8 cellular contexts compared by ENCODE assay signal in the genomic region with DNA sequence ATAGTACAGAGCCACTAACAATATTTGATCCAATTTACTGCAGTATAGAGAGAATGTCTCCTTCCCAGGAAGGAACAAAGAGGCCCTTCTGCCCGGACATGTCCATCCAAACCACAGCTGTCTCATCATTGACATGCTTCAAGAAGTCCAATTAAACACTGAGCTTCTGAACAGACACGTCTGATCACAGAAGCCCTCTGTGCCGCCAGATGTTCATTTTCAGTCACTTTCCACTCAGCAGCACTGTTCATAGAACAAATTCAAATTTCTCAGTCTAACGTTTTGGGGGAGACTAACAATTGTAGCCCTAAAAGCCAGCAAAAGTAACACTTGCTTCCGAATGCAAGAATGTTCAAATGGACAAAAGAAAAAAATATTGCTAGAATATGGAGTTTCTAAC. TPM values are rescaled to one million over a fixed set of nuclear protein-coding genes. Genes with fewer than 3 reads are reported as not detected.
DNase-seq lines count a peak whose midpoint lies in the region; ATAC-seq and TF ChIP-seq lines count a peak whose summit lies in the region.

No MANE protein-coding gene starts in this region.

- no peak overlapping the region for H3K4ac ChIP-seq in neuronal stem cell (ENCODE audit: low read length)

- H4K8ac ChIP-seq in neuronal stem cell (ENCODE audit: low read depth, low read length), result no peak overlapping the region

- H3K23ac ChIP-seq in neuronal stem cell (ENCODE audit: low read depth, low read length, poor library complexity), result no peak overlapping the region

- H3K27me3 ChIP-seq in BE2C, result no peaks in the 10 kb centered on the region
- no peaks in the 10 kb centered on the region for H3K27me3 ChIP-seq in tibial nerve
- H3K27me3 ChIP-seq in neuronal stem cell (ENCODE audit: control insufficient read depth in 3 of 3, insufficient read depth in 3 of 3, low read depth in 1 of 3, low read length in 3 of 3), result no peaks in the 10 kb centered on the region

- H2BK5ac ChIP-seq in neuronal stem cell (ENCODE audit: low read length), result no peak overlapping the region

- WGBS in tibial nerve, 2 donors, result 24 to 33% methylated on average over 5 of the region's 5 CpGs
- no CpG with 5 or more reads among the region's 5 CpGs for WGBS in neuronal stem cell (ENCODE audit: extremely low coverage in 2 of 2, insufficient read length in 2 of 2, insufficient replicate concordance in 1 of 2), 2 donors

- no peaks in the 10 kb centered on the region for H3K27me3 Mint-ChIP-seq in activated naive CD8-positive, alpha-beta T cell treated with anti-CD3 and anti-CD28 coated beads, Interleukin-2, amount 10 ng/mL, durations not matched to agents 7 days and 5 days

- H3K4me3 ChIP-seq in BE2C (ENCODE audit: low read depth, low read length) (no peak overlapping the region), tibial nerve (no peak overlapping the region), neuronal stem cell (ENCODE audit: low read length in 2 of 2) (no peak overlapping the region)

- H3K4me2 ChIP-seq in neuronal stem cell (ENCODE audit: insufficient read depth, low read length, poor library complexity, severe bottlenecking), result no peak overlapping the region

- H3K9me3 ChIP-seq in BE2C, result no peaks in the 10 kb centered on the region
- H3K9me3 ChIP-seq in tibial nerve, result no peaks in the 10 kb centered on the region
- no peaks in the 10 kb centered on the region for H3K9me3 ChIP-seq in neuronal stem cell (replicated peaks in 1 of 2; ENCODE audit: control insufficient read depth in 2 of 2, insufficient read depth in 1 of 2, low read depth in 1 of 2, low read length in 2 of 2)

- H2AFZ ChIP-seq in neuronal stem cell (ENCODE audit: low read length), result no peak overlapping the region

- H2AK5ac ChIP-seq in neuronal stem cell (ENCODE audit: low read depth, low read length), result no peak overlapping the region

- H3K9ac ChIP-seq in neuronal stem cell (ENCODE audit: low read depth, low read length, poor library complexity), result no peak overlapping the region

- no peak overlapping the region for H2BK15ac ChIP-seq in neuronal stem cell (ENCODE audit: low read length)

- H3K4me3 Mint-ChIP-seq in activated naive CD8-positive, alpha-beta T cell treated with anti-CD3 and anti-CD28 coated beads, Interleukin-2, amount 10 ng/mL, durations not matched to agents 7 days and 5 days, result no peak overlapping the region

- no peak overlapping the region for H2BK120ac ChIP-seq in neuronal stem cell (ENCODE audit: low read depth, low read length)

- no peak for TF ChIP-seq EP300 in tibial nerve (IDR thresholded peaks at IDR 0.05)

- H4K91ac ChIP-seq in neuronal stem cell (ENCODE audit: low read depth, low read length, poor library complexity), result no peak overlapping the region

- peaks cover 5% of the 10 kb centered on the region for H3K36me3 Mint-ChIP-seq in activated naive CD8-positive, alpha-beta T cell treated with anti-CD3 and anti-CD28 coated beads, Interleukin-2, amount 10 ng/mL, durations not matched to agents 7 days and 5 days

- H3K9me3 Mint-ChIP-seq in activated naive CD8-positive, alpha-beta T cell treated with anti-CD3 and anti-CD28 coated beads, Interleukin-2, amount 10 ng/mL, durations not matched to agents 7 days and 5 days, result no peaks in the 10 kb centered on the region

- DNase-seq in BE2C (peak; percentile 38), KBM-7 (peak; percentile 78), left kidney (ENCODE audit: low read depth, low spot score) (peak; percentile 29), tibial nerve (ENCODE audit: low spot score in 2 of 2) (no peak), neuronal stem cell (ENCODE audit: low spot score) (no peak)
- DNase-seq in activated naive CD8-positive, alpha-beta T cell treated with anti-CD3 and anti-CD28 coated beads, Interleukin-2, amount 10 ng/mL, durations not matched to agents 7 days and 5 days, result no peak

- in situ Hi-C loops in KBM-7 (cut with MboI; ENCODE audit: low pct_unique_long_range_greater_than_20kb, low sequenced_read_pairs), result no loop called here

- peaks cover 29% of the 10 kb centered on the region for H3K4me1 ChIP-seq in BE2C
- H3K4me1 ChIP-seq in tibial nerve, result peaks cover 0 to 56% (median 33%) of the 10 kb centered on the region in 4 donors
- H3K4me1 ChIP-seq in neuronal stem cell (ENCODE audit: control insufficient read depth in 2 of 2, insufficient read depth in 1 of 2, low read depth in 1 of 2, low read length in 2 of 2), result peaks cover 6 to 10% of the 10 kb centered on the region in 2 donors

- ATAC-seq in activated naive CD8-positive, alpha-beta T cell treated with anti-CD3 and anti-CD28 coated beads, Interleukin-2, amount 10 ng/mL, durations not matched to agents 7 days and 5 days (ENCODE audit: low read depth), result no peak
- ATAC-seq in HG02588 (IDR thresholded peaks at IDR 0.05; ENCODE audit: unreplicated experiment), result no peak
- no peak for ATAC-seq in HG03439 (IDR thresholded peaks at IDR 0.05; ENCODE audit: unreplicated experiment)

- H3K27ac ChIP-seq in tibial nerve (peak overlapping the region; percentile 74 to 94 (median 83)), neuronal stem cell (replicated peaks; ENCODE audit: low read length) (no peak overlapping the region)

- H3K36me3 ChIP-seq in BE2C, result peaks cover 28% of the 10 kb centered on the region
- H3K36me3 ChIP-seq in tibial nerve, result peaks cover 0 to 23% (median 0%) of the 10 kb centered on the region in 3 donors
- peaks cover 0 to 48% of the 10 kb centered on the region in 2 donors for H3K36me3 ChIP-seq in neuronal stem cell (replicated peaks in 1 of 2; ENCODE audit: control insufficient read depth in 2 of 2, insufficient read depth in 2 of 2, low read length in 2 of 2)

- no peak overlapping the region for H3K14ac ChIP-seq in neuronal stem cell (ENCODE audit: low read length)

- peaks cover 39% of the 10 kb centered on the region for H3K4me1 Mint-ChIP-seq in activated naive CD8-positive, alpha-beta T cell treated with anti-CD3 and anti-CD28 coated beads, Interleukin-2, amount 10 ng/mL, durations not matched to agents 7 days and 5 days

- peak overlapping the region; percentile 73 for H3K27ac Mint-ChIP-seq in activated naive CD8-positive, alpha-beta T cell treated with anti-CD3 and anti-CD28 coated beads, Interleukin-2, amount 10 ng/mL, durations not matched to agents 7 days and 5 days

- no peak overlapping the region for H2BK12ac ChIP-seq in neuronal stem cell (ENCODE audit: low read length)

- no peaks in the 10 kb centered on the region for H3K79me1 ChIP-seq in neuronal stem cell (ENCODE audit: low read depth, low read length)

- no peak for TF ChIP-seq POLR2A in tibial nerve (IDR thresholded peaks at IDR 0.05)

- no peak for TF ChIP-seq CTCF in BE2C (IDR thresholded peaks at IDR 0.05; ENCODE audit: low read depth, low read length)
- TF ChIP-seq CTCF in tibial nerve (IDR thresholded peaks at IDR 0.05), result no peak

- POLR2A ChIA-PET in activated naive CD8-positive, alpha-beta T cell treated with anti-CD3 and anti-CD28 coated beads, Interleukin-2, amount 10 ng/mL, durations not matched to agents 7 days and 5 days (lab: Charles Lee), result interaction anchor here (0.6 to 4.2 kb wide), 4 partner anchors 9 to 39 kb away, joined by 3 to 21 read pairs (median 4); a partner anchor contains a TSS

- H3K18ac ChIP-seq in neuronal stem cell (ENCODE audit: low read length), result no peak overlapping the region

RNA-seq across cellular contexts. Expression of a gene that starts 15.3 kb away (rescaled TPM):
- 40.1 TPM for polyA plus RNA-seq in BE2C (2012; ENCODE audit: insufficient read depth, insufficient read length, low read depth)
- total RNA-seq in activated naive CD8-positive, alpha-beta T cell treated with anti-CD3 and anti-CD28 coated beads, Interleukin-2, amount 10 ng/mL, durations not matched to agents 7 days and 5 days, result 10 to 100 TPM; 73.1 to 82.5 TPM
- total RNA-seq in tibial nerve, result 10 to 100 TPM; 59.2 to 86.7 (median 76.2) TPM
- polyA plus RNA-seq in neuronal stem cell (2013, experiment 1 of 2), result 36.2 TPM
- 34.1 TPM for polyA plus RNA-seq in neuronal stem cell (2013, experiment 2 of 2)

RNA-seq across cellular contexts. Expression of a gene that starts 39.1 kb away (rescaled TPM):
- 20.2 TPM for polyA plus RNA-seq in BE2C (2012; ENCODE audit: insufficient read depth, insufficient read length, low read depth)
- total RNA-seq in activated naive CD8-positive, alpha-beta T cell treated with anti-CD3 and anti-CD28 coated beads, Interleukin-2, amount 10 ng/mL, durations not matched to agents 7 days and 5 days, result 10 to 100 TPM; 30.7 to 38.3 TPM
- total RNA-seq in tibial nerve, result 10 to 100 TPM; 45.7 to 67.2 (median 51.4) TPM
- polyA plus RNA-seq in neuronal stem cell (2013, experiment 1 of 2), result 11.9 TPM
- 12.0 TPM for polyA plus RNA-seq in neuronal stem cell (2013, experiment 2 of 2)

Comparison
In these comparisons a context has a peak if more than half of its experiments do, and no peak if none do; other contexts are left out.
1. DNase-seq: peak in BE2C (single experiment), KBM-7 (single experiment) and left kidney (single experiment); none in activated naive CD8-positive, alpha-beta T cell treated with anti-CD3 and anti-CD28 coated beads, Interleukin-2, amount 10 ng/mL, durations not matched to agents 7 days and 5 days (single experiment), tibial nerve (0 of 2) and neuronal stem cell (single experiment).